Comparison of ENCODE assay signal across 19 cellular contexts in the genomic region with DNA sequence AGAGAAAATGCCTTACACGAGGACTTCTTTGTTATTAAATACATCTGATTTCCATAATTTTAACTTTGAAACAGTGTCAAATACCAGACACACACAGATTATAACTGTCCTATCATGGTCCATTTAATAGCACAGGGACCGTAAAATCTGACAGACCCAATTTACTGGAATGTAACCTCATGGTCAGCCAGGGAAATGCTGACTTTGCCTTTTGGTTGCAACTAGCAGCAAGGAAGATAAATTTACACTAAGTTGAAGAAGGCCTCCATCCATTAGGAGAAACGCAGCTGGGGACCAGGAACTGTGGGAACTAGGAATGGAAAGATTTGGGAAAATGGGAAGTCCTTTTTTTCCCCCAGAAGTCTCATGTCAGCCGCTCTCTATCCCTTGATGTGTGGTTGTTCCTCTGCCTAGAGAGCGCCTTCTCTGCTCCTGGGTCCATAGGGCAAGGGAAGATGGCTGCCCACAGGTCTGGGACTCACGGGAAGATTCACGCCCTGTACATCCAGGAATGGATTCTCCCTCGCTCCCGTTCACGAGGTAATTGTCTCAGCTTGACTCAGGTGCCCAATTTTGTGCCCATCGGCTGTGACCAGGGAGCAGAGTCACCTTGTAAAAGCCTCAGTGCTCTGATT.
DNase-seq lines count a peak whose midpoint lies in the region; ATAC-seq, FAIRE-seq and TF ChIP-seq lines count a peak whose summit lies in the region.
"Had no signal": no experiment of that assay in that cellular context is flagged by ENCODE, and none has a peak within 500 bp of the region (broad histone marks: within the 10 kb centered on the region; RNA-seq: fewer than 3 reads in every experiment).

No MANE protein-coding gene starts in this region.

- H3K9me3 ChIP-seq in HepG2 (ENCODE audit: low read length) (no peaks in the 10 kb centered on the region), right lobe of liver (no peaks in the 10 kb centered on the region), K562 (replicated peaks; ENCODE audit: control insufficient read depth, insufficient read depth, low read depth, low read length) (no peaks in the 10 kb centered on the region), neuron (ENCODE audit: low read length) (no peaks in the 10 kb centered on the region)
- H3K9me3 ChIP-seq: BLaER1 had no signal

- H3K27me3 Mint-ChIP-seq in WTC11 (ENCODE audit: low read depth), result no peaks in the 10 kb centered on the region

- TF ChIP-seq EP300 in HepG2 (IDR thresholded peaks at IDR 0.05; ENCODE audit: low read depth in 2 of 2, low read length in 2 of 2), result no peak
- no peak for TF ChIP-seq EP300 in HepG2 (CRISPR knock-in tag; IDR thresholded peaks at IDR 0.05; ENCODE audit: borderline replicate concordance)
- TF ChIP-seq EP300 in K562 (IDR thresholded peaks at IDR 0.05; ENCODE audit: low read length), result no peak

- H3K27ac ChIP-seq in HepG2 (ENCODE audit: extremely low read length, insufficient read depth, low read length) (no peak overlapping the region), right lobe of liver (no peak overlapping the region), K562 (ENCODE audit: extremely low read depth, low read depth, low read length) (no peak overlapping the region)
- H3K27ac ChIP-seq: 22Rv1, BLaER1, GM23248, KMS-11 had no signal

- BruUV-seq in HepG2 (replicated peaks; lab: Mats Ljungman, UMichigan) (no TSS peak), K562 (replicated peaks; lab: Mats Ljungman, UMichigan) (no TSS peak)

- intact Hi-C loops in HepG2 (cut with micrococcal nuclease; ENCODE audit: unreplicated experiment), result loop anchor here (5.0 kb wide), 1 partner anchor 74 kb away; a partner anchor contains a TSS
- intact Hi-C loops in right lobe of liver (cut with DNase I), result no loop called here
- intact Hi-C loops in K562 (cut with micrococcal nuclease), result no loop called here

- H3K4me1 Mint-ChIP-seq in WTC11, result peaks cover 25% of the 10 kb centered on the region

- no peak for DNase-seq in HepG2 (ENCODE audit: low spot score)
- DNase-seq in right lobe of liver, result no peak
- DNase-seq in K562 (ENCODE audit: extremely low read depth in 1 of 4, low spot score in 3 of 4), result no peak
- DNase-seq in activated effector memory CD4-positive, alpha-beta T cell treated with Interleukin-2 at 50 U/mL for 16 hours, result no peak
- DNase-seq in DMS79 treated with DMSO at 0.1 percent for 48 hours (lab: John Stamatoyannopoulos, UW), result no peak
- DNase-seq in WTC11 (ENCODE audit: low spot score), result no peak
- DNase-seq: Calu3; CD8-positive, alpha-beta T cell; DND-41; EL; GM23248; H7 had no signal

- H2AFZ ChIP-seq in HepG2 (ENCODE audit: low read length) (peak overlapping the region; percentile 33), K562 (ENCODE audit: low read depth, low read length) (peak overlapping the region; percentile 69), neuron (ENCODE audit: low read depth, low read length) (peak overlapping the region; percentile 47)
- H2AFZ ChIP-seq: GM23248 had no signal

- TF ChIP-seq POLR2A in HepG2 (IDR thresholded peaks at IDR 0.05; ENCODE audit: insufficient read depth in 1 of 2, low read depth in 2 of 2, low read length in 2 of 2), result no peak
- TF ChIP-seq POLR2A in right lobe of liver (IDR thresholded peaks at IDR 0.05), result no peak
- TF ChIP-seq POLR2A in K562 (conservative IDR thresholded peaks at IDR 0.05), result no peak

- H3K27me3 ChIP-seq in HepG2 (ENCODE audit: control insufficient read depth in 1 of 2, insufficient read depth in 2 of 2, low read length in 2 of 2) (peaks cover 0 to 18% of the 10 kb centered on the region in 2 experiments; a peak in 3 of 5 replicates), right lobe of liver (no peaks in the 10 kb centered on the region), K562 (ENCODE audit: control insufficient read depth in 2 of 2, insufficient read depth in 2 of 2, low read length in 2 of 2) (peaks cover 3 to 8% of the 10 kb centered on the region in 2 experiments), neuron (ENCODE audit: insufficient read depth, low read length) (no peaks in the 10 kb centered on the region)
- H3K27me3 ChIP-seq: BLaER1 had no signal

- 14% methylated on average over 10 of the region's 11 CpGs for WGBS in HepG2 (ENCODE audit: low lambda C conversion rate)
- 69% methylated on average over 7 of the region's 11 CpGs for WGBS in right lobe of liver (ENCODE audit: insufficient coverage, low coverage, low lambda C conversion rate, missing lambda C conversion rate)
- 9% methylated on average over 11 of the region's 11 CpGs for WGBS in K562 (ENCODE audit: insufficient coverage, low coverage, missing lambda C conversion rate)

- CTCF ChIA-PET in HepG2 (lab: Yijun Ruan, JAX; ENCODE audit: low intra/inter-chr PET ratio, low total read pairs), result no interaction called here
- CTCF ChIA-PET in K562 (lab: Yijun Ruan, JAX; ENCODE audit: low intra/inter-chr PET ratio), result no interaction called here
- CTCF ChIA-PET in WTC11 (lab: Charles Lee), result no interaction called here

- H3K9ac ChIP-seq in HepG2 (ENCODE audit: insufficient read depth, low read depth, low read length) (no peak overlapping the region), K562 (ENCODE audit: insufficient read depth in 1 of 2, low read depth in 2 of 2, low read length in 2 of 2) (no peak overlapping the region; a peak in 1 of 4 replicates)
- H3K9ac ChIP-seq: BLaER1, GM23248, KMS-11 had no signal

- H3K36me3 ChIP-seq in HepG2 (replicated peaks in 1 of 2; ENCODE audit: control insufficient read depth in 1 of 2, insufficient read depth in 2 of 2, low read length in 2 of 2) (no peaks in the 10 kb centered on the region), right lobe of liver (no peaks in the 10 kb centered on the region), K562 (ENCODE audit: control insufficient read depth, insufficient read depth, low read length) (no peaks in the 10 kb centered on the region), neuron (ENCODE audit: insufficient read depth, low read length) (no peaks in the 10 kb centered on the region)
- H3K36me3 ChIP-seq: BLaER1 had no signal

- in situ Hi-C loops in HepG2 (cut with HindIII; ENCODE audit: extremely low pct_ligation_motif_present, low pct_unique_long_range_greater_than_20kb) (loop anchor here (25.0 kb wide), 1 partner anchor 456 kb away; no protein-coding TSS in a partner anchor), K562 (cut with MboI) (loop anchor here (10.0 kb wide), 1 partner anchor 349 kb away; no protein-coding TSS in a partner anchor)

- no peaks in the 10 kb centered on the region for H3K4me1 ChIP-seq in HepG2 (ENCODE audit: insufficient read depth, low read length)
- H3K4me1 ChIP-seq in right lobe of liver, result no peaks in the 10 kb centered on the region
- no peaks in the 10 kb centered on the region; a peak in 1 of 5 replicates for H3K4me1 ChIP-seq in K562 (replicated peaks in 1 of 2; ENCODE audit: control insufficient read depth in 2 of 2, insufficient read depth in 2 of 2, low read length in 2 of 2)
- no peaks in the 10 kb centered on the region for H3K4me1 ChIP-seq in neuron (ENCODE audit: insufficient read depth, low read length)

- no peak for TF ChIP-seq CTCF in HepG2 (CRISPR knock-in tag; IDR thresholded peaks at IDR 0.05)
- no peak for TF ChIP-seq CTCF in right lobe of liver (IDR thresholded peaks at IDR 0.05)
- no peak for TF ChIP-seq CTCF in K562 (IDR thresholded peaks at IDR 0.05 in 2 of 3, conservative IDR thresholded peaks at IDR 0.05 in 1 of 3; ENCODE audit: insufficient read depth in 2 of 3, low read depth in 1 of 3, low read length in 3 of 3)
- no peak for TF ChIP-seq CTCF in WTC11 (IDR thresholded peaks at IDR 0.05)

- H3K79me2 ChIP-seq in HepG2 (ENCODE audit: insufficient read depth, low read length) (no peaks in the 10 kb centered on the region), K562 (ENCODE audit: control insufficient read depth, insufficient read depth, low read length) (no peaks in the 10 kb centered on the region)

- FAIRE-seq in HepG2 (lab: Jason Lieb, UNC) (no peak), K562 (lab: Jason Lieb, UNC) (no peak)
- FAIRE-seq: GM12878, GM19239, HTR-8/SVneo had no signal

- ATAC-seq in HepG2 (peak; percentile 75), right lobe of liver (no peak), K562 (peak; percentile 62; the same call in 2 of the 3 replicates), WTC11 (no peak)
- ATAC-seq: CD8-positive, alpha-beta T cell; GM12878 had no signal

- H4K20me1 ChIP-seq in HepG2 (ENCODE audit: insufficient read depth, low read length) (no peaks in the 10 kb centered on the region), K562 (replicated peaks; ENCODE audit: control insufficient read depth, insufficient read depth, low read length) (no peaks in the 10 kb centered on the region)
- H4K20me1 ChIP-seq: BLaER1 had no signal

- H3K4me2 ChIP-seq in HepG2 (ENCODE audit: low read depth, low read length) (no peak overlapping the region), K562 (ENCODE audit: insufficient read depth, low read length) (peak overlapping the region; percentile 16; the same call in 1 of the 2 replicates)
- H3K4me2 ChIP-seq: BLaER1, KMS-11 had no signal

- peaks cover 9% of the 10 kb centered on the region for H3K9me3 Mint-ChIP-seq in WTC11
- H3K9me3 Mint-ChIP-seq: CD8-positive, alpha-beta T cell had no signal

- POLR2A ChIA-PET in HepG2 (lab: Yijun Ruan, JAX), result no interaction called here
- POLR2A ChIA-PET in K562 (lab: Yijun Ruan, JAX), result no interaction called here
- POLR2A ChIA-PET in WTC11 (lab: Charles Lee), result no interaction called here

- H3K4me3 Mint-ChIP-seq in WTC11, result no peak overlapping the region
- H3K4me3 Mint-ChIP-seq: CD8-positive, alpha-beta T cell had no signal

- no peaks in the 10 kb centered on the region for H3K9me1 ChIP-seq in K562 (ENCODE audit: control insufficient read depth, insufficient read depth, low read length)

- no peak overlapping the region for H3K27ac Mint-ChIP-seq in WTC11
- H3K27ac Mint-ChIP-seq: CD8-positive, alpha-beta T cell had no signal

- no peak overlapping the region for H3K4me3 ChIP-seq in HepG2 (replicated peaks in 1 of 3; ENCODE audit: insufficient read depth in 1 of 3, low read depth in 2 of 3, low read length in 3 of 3)
- H3K4me3 ChIP-seq in right lobe of liver, result no peak overlapping the region
- no peak overlapping the region for H3K4me3 ChIP-seq in K562
- no peak overlapping the region for H3K4me3 ChIP-seq in neuron (ENCODE audit: low read length)
- H3K4me3 ChIP-seq: BLaER1, GM12878, GM23248 had no signal

- no peak for TF ChIP-seq RAD21 in HepG2 (CRISPR knock-in tag; IDR thresholded peaks at IDR 0.05)
- no peak for TF ChIP-seq RAD21 in K562 (CRISPR knock-in tag; conservative IDR thresholded peaks at IDR 0.05 in 1 of 2, IDR thresholded peaks at IDR 0.05 in 1 of 2)

- H3K36me3 Mint-ChIP-seq in WTC11, result peaks cover 8% of the 10 kb centered on the region
- H3K36me3 Mint-ChIP-seq: CD8-positive, alpha-beta T cell had no signal

TF ChIP-seq in HepG2, 621 proteins besides CTCF, POLR2A, EP300 and RAD21 (continues in another document):
- no peak for TF ChIP-seq FOXA1 (IDR thresholded peaks at IDR 0.05)
- TF ChIP-seq FOXA1 (CRISPR knock-in tag; IDR thresholded peaks at IDR 0.05), result no peak

TF ChIP-seq in WTC11, 78 proteins besides CTCF, POLR2A, EP300 and RAD21:
- TF ChIP-seq RORB (CRISPR knock-in tag; IDR thresholded peaks at IDR 0.05), result no peak
- no peak for TF ChIP-seq ZNF138 (CRISPR knock-in tag; conservative IDR thresholded peaks at IDR 0.05)
- no peak for TF ChIP-seq ZNF121 (CRISPR knock-in tag; IDR thresholded peaks at IDR 0.05)

Comparison
In these comparisons a context has a peak if more than half of its experiments do, and no peak if none do; other contexts are left out.
1. ATAC-seq: peak in HepG2 (single experiment) and K562 (single experiment); none in right lobe of liver (0 of 4) and WTC11 (single experiment).
2. Peak in every context shown above with its lines, with median percentiles within 50 percentile points of each other: H2AFZ ChIP-seq.